Comparison of ENCODE assay signal across 7 cellular contexts in the genomic region with DNA sequence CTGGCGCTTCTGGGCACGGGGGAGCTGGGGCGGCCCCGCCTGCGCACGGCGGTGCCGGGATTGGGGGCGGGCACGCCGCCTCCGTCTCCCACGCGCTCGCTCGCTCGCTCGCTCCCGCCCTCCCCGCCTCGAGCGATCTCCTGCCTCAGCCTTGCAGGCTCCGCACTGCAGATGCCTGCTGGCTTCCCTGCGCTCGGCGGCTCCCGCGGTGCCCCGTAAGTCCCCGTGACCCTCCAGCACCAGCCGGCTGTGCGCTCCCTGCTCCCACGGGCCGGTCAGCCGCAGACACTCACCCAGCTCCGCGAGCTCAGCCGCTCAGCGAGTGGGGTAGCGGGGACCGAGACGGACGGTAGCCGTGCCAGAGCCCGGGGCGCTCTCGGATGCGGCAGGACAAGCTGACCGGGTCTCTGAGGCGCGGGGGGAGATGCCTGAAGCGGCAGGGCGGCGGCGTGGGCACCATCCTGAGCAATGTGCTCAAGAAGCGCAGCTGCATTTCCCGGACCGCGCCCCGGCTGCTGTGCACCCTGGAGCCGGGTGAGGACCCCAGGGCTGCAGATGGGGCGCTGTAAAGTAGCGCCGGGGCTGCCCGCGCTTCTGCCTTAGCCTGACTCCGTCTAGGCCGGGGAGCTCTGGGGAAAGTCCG. TPM values are rescaled to one million over a fixed set of nuclear protein-coding genes. Genes with fewer than 3 reads are reported as not detected.
DNase-seq lines count a peak whose midpoint lies in the region; ATAC-seq, FAIRE-seq and TF ChIP-seq lines count a peak whose summit lies in the region.

A gene with protein sequence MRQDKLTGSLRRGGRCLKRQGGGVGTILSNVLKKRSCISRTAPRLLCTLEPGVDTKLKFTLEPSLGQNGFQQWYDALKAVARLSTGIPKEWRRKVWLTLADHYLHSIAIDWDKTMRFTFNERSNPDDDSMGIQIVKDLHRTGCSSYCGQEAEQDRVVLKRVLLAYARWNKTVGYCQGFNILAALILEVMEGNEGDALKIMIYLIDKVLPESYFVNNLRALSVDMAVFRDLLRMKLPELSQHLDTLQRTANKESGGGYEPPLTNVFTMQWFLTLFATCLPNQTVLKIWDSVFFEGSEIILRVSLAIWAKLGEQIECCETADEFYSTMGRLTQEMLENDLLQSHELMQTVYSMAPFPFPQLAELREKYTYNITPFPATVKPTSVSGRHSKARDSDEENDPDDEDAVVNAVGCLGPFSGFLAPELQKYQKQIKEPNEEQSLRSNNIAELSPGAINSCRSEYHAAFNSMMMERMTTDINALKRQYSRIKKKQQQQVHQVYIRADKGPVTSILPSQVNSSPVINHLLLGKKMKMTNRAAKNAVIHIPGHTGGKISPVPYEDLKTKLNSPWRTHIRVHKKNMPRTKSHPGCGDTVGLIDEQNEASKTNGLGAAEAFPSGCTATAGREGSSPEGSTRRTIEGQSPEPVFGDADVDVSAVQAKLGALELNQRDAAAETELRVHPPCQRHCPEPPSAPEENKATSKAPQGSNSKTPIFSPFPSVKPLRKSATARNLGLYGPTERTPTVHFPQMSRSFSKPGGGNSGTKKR (plus strand): TSS at position 148 of the 643 bp plus-strand sequence. CDS start 233 bp downstream, at position 381.

- ATAC-seq in GM18868 (IDR thresholded peaks at IDR 0.05; ENCODE audit: unreplicated experiment): peak; percentile 75

- TF ChIP-seq POLR2A in breast epithelium (IDR thresholded peaks at IDR 0.05) (no peak), H54 (IDR thresholded peaks at IDR 0.05; ENCODE audit: low read depth, low read length) (no peak)

- under 1% methylated on average over 69 of the region's 69 CpGs for WGBS in HUES64
- 1 to 2% (median 1%) methylated on average over 48 to 69 of the region's 69 CpGs for WGBS in small intestine, 3 donors

- H3K27ac ChIP-seq in HUES64 (ENCODE audit: low read depth, low read length) (no peak within 1 kb of the TSS), SK-N-MC (no peak within 1 kb of the TSS), breast epithelium (no peak within 1 kb of the TSS), small intestine (ENCODE audit: low read depth in 1 of 2, low read length in 1 of 2) (no peak within 1 kb of the TSS)

- H3K9ac ChIP-seq in HUES64 (ENCODE audit: low read depth, low read length) (no peak within 1 kb of the TSS), SK-N-MC (ENCODE audit: insufficient read length) (no peak within 1 kb of the TSS)

- TF ChIP-seq CTCF in breast epithelium (IDR thresholded peaks at IDR 0.05): no peak

- FAIRE-seq in small intestine (lab: Jason Lieb, UNC) (no peak), H54 (lab: Jason Lieb, UNC) (no peak)

- peaks cover 13% of the 10 kb centered on the region; the same call in 1 of the 2 replicates for H3K9me3 ChIP-seq in HUES64 (ENCODE audit: insufficient read depth, low read depth, low read length)
- H3K9me3 ChIP-seq in SK-N-MC (ENCODE audit: low read depth, low read length): no peaks in the 10 kb centered on the region
- H3K9me3 ChIP-seq in breast epithelium: no peaks in the 10 kb centered on the region
- H3K9me3 ChIP-seq in small intestine (ENCODE audit: control insufficient read depth, low read depth): no peaks in the 10 kb centered on the region

- H3K4me3 ChIP-seq in HUES64 (ENCODE audit: low read length) (peak within 1 kb of the TSS; percentile 67), SK-N-MC (peak within 1 kb of the TSS; percentile 54; the same call in 1 of the 2 replicates), breast epithelium (peak within 1 kb of the TSS; percentile 35 to 68 (median 45)), small intestine (ENCODE audit: low read depth in 1 of 2, low read length in 2 of 2) (peak within 1 kb of the TSS in 1 of 2 donors; percentile 53)

- DNase-seq in SK-N-MC (ENCODE audit: low read depth, low spot score) (no peak), breast epithelium (ENCODE audit: low spot score in 2 of 2) (no peak), iris pigment epithelial cell (ENCODE audit: low read depth) (peak; percentile 34), small intestine (peak; percentile 9), H54 (ENCODE audit: insufficient read length, low spot score) (no peak)

- intact Hi-C loops in breast epithelium (cut with DNase I; ENCODE audit: low total_unique reads): no loop called here

- H3K27me3 ChIP-seq in HUES64 (ENCODE audit: insufficient read depth, low read length) (peaks cover 64% of the 10 kb centered on the region), breast epithelium (peaks cover 7 to 43% of the 10 kb centered on the region in 2 donors), small intestine (ENCODE audit: control insufficient read depth in 2 of 2, insufficient read depth in 2 of 2, low read length in 2 of 2) (peaks cover 5 to 18% of the 10 kb centered on the region in 2 donors)

- H3K36me3 ChIP-seq in HUES64 (ENCODE audit: insufficient read depth, low read length) (no peaks in the 10 kb centered on the region), SK-N-MC (ENCODE audit: insufficient read depth, low read length) (no peaks in the 10 kb centered on the region), breast epithelium (no peaks in the 10 kb centered on the region), small intestine (ENCODE audit: control insufficient read depth in 2 of 2, insufficient read depth in 2 of 2, low read length in 2 of 2) (no peaks in the 10 kb centered on the region)

- 0 out of 2 replicates have a peak, but pooled peaks cover 5% of the 10 kb centered on the region for H3K4me1 ChIP-seq in HUES64 (ENCODE audit: insufficient read depth, low read length)
- peaks cover 0 to 17% of the 10 kb centered on the region in 2 donors for H3K4me1 ChIP-seq in breast epithelium
- H3K4me1 ChIP-seq in small intestine (ENCODE audit: control insufficient read depth in 2 of 2, insufficient read depth in 1 of 2, low read depth in 1 of 2, low read length in 1 of 2): peaks cover 0 to 8% of the 10 kb centered on the region in 2 donors

RNA-seq across cellular contexts. Expression of the gene that starts here (rescaled TPM):
- polyA plus RNA-seq in HUES64 (2013, experiment 1 of 2): 0.80 TPM
- polyA plus RNA-seq in HUES64 (2013, experiment 2 of 2): 1.3 TPM
- 10 to 100 TPM in 2 of 3 donors, 1 to 10 TPM in 1; 3.2 to 16.4 (median 11.9) TPM for total RNA-seq in breast epithelium
- polyA plus RNA-seq in small intestine: 1 to 10 TPM; 2.2 to 7.7 (median 4.7) TPM

Comparison
In these comparisons a context has a peak if more than half of its experiments do, and no peak if none do; other contexts are left out.
1. DNase-seq: peak in iris pigment epithelial cell (single experiment) and small intestine (single experiment); none in SK-N-MC (single experiment), breast epithelium (0 of 2) and H54 (single experiment).